1 cellular context compared by ENCODE assay signal in genomic region chr11:66858939-66859685, GRCh38.
TF ChIP-seq lines count a peak whose summit lies in the region.

No MANE protein-coding gene starts in this region.

TF ChIP-seq in HepG2, 621 proteins besides CTCF, POLR2A, EP300 and RAD21:
- TF ChIP-seq AGO2 (optimal IDR thresholded peaks at IDR 0.05; ENCODE audit: low read depth, low read length): peak; percentile 0
- TF ChIP-seq NFKBIZ (CRISPR knock-in tag; IDR thresholded peaks at IDR 0.05): no peak
